Comparison of ENCODE assay signal across 8 cellular contexts in the genomic region with DNA sequence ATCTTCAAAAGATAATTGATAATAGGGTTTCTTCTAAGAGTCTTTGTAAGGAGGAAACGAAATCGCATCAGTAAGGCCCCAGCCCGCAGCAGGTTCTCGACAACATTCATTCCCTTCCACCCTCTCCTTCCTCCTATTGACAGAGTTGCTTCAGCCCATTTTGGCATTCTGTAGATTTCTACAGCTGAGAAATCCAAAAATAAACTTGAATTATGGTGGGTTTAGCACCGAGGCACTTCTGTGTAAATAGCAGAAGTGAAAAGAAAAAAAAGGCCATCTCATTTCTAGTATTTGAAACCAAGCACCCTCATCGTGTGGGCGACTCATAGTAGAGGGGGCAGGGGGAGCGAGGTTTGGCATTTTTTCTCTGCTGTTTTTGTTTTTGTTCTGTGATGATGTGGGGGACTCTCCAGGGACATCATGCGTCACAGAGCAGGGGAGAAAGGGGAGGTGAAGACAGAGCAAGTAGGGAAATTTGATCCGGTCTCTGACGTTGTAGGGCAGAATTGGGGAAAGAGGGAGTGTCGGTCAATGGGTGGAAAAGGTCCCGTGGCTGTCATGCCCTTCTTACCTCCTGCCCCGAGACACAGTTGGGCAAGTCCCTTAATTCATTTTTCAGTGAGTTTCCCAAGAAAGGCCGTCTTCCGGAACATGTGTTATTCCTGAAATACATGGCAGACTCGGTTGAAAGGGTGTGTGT. TPM values are rescaled to one million over a fixed set of nuclear protein-coding genes. Genes with fewer than 3 reads are reported as not detected.
DNase-seq lines count a peak whose midpoint lies in the region; ATAC-seq and TF ChIP-seq lines count a peak whose summit lies in the region.

No MANE protein-coding gene starts in this region.

- no peaks in the 10 kb centered on the region for H3K4me1 ChIP-seq in gastroesophageal sphincter

- H3K27me3 ChIP-seq in gastroesophageal sphincter, result no peaks in the 10 kb centered on the region

- peak; percentile 53 to 59 for DNase-seq in activated CD4-positive, alpha-beta T cell treated with anti-CD3 and anti-CD28 coated beads for 24 hours (ENCODE audit: low read depth in 2 of 2)
- peak; percentile 97 for DNase-seq in fibroblast of mammary gland (ENCODE audit: low read depth)
- peak; percentile 49 to 71 for DNase-seq in stimulated activated CD4-positive, alpha-beta T cell treated with anti-CD3 and anti-CD28 coated beads, Interleukin-4, amount 100 ng/mL, for 4 hours
- DNase-seq in OCI-M1 (lab: John Stamatoyannopoulos, UW), result no peak
- DNase-seq in hypothalamus (lab: John Stamatoyannopoulos, UW), result no peak

- no peak for TF ChIP-seq EP300 in gastroesophageal sphincter (IDR thresholded peaks at IDR 0.05)

- peak; percentile 62 for ATAC-seq in GM19035 (IDR thresholded peaks at IDR 0.05; ENCODE audit: unreplicated experiment)
- peak; percentile 53 for ATAC-seq in HG03108 (IDR thresholded peaks at IDR 0.05; ENCODE audit: unreplicated experiment)
- ATAC-seq in gastroesophageal sphincter, result no peak

- no peaks in the 10 kb centered on the region for H3K36me3 ChIP-seq in gastroesophageal sphincter

- no peak for TF ChIP-seq POLR2A in gastroesophageal sphincter (IDR thresholded peaks at IDR 0.05)

- no peaks in the 10 kb centered on the region for H3K9me3 ChIP-seq in gastroesophageal sphincter

- H3K4me3 ChIP-seq in fibroblast of mammary gland (ENCODE audit: control insufficient read depth, low read depth, low read length) (no peak overlapping the region), gastroesophageal sphincter (no peak overlapping the region)

- WGBS in gastroesophageal sphincter (ENCODE audit: low coverage in 1 of 2), 2 donors, result 62 to 82% methylated on average over 7 to 17 of the region's 17 CpGs

- TF ChIP-seq CTCF in fibroblast of mammary gland (conservative IDR thresholded peaks at IDR 0.05; ENCODE audit: control insufficient read depth, insufficient read depth, low read depth, low read length) (no peak), gastroesophageal sphincter (IDR thresholded peaks at IDR 0.05) (no peak)

- peak overlapping the region in 2 of 4 donors; percentile 4 to 14 for H3K27ac ChIP-seq in gastroesophageal sphincter

RNA-seq across cellular contexts. Expression of gene CCR7, which starts 33.8 kb away (rescaled TPM):
- 1 to 10 TPM in 1 of 4 donors, under 1 TPM in 2, not detected in 1; 0.15 to 2.2 (median 0.35) TPM for total RNA-seq in gastroesophageal sphincter

RNA-seq across cellular contexts. Expression of gene SMARCE1, which starts 48.5 kb away (rescaled TPM):
- total RNA-seq in gastroesophageal sphincter, result 100 to 1,000 TPM; 102 to 131 (median 109) TPM

Comparison
In these comparisons a context has a peak if more than half of its experiments do, and no peak if none do; other contexts are left out.
1. DNase-seq: peak in activated CD4-positive, alpha-beta T cell treated with anti-CD3 and anti-CD28 coated beads for 24 hours (2 of 2), fibroblast of mammary gland (single experiment) and stimulated activated CD4-positive, alpha-beta T cell treated with anti-CD3 and anti-CD28 coated beads, Interleukin-4, amount 100 ng/mL, for 4 hours (2 of 2); none in OCI-M1 (single experiment) and hypothalamus (0 of 51).